In the genomic region with DNA sequence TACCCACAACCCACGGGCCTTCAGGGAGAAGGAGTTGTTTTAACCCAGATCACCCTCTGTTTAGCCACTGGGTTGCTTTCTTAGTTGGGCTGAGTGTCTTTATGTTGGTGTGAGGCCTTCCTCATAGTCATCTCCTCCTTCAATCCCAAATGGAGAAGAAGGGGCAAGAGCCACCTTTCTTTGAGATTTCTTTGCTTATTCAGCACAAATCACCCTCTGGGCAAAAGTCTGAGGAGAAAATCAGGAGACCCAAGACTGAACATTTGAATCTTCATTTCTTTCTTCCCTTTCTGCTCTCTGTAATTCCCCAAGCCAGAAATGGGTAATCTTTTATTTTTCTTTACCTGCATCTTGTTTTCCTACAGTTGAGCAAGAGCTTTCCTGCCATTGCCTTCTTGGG, we compare ENCODE assay signal across 35 cellular contexts.
"Had no signal": no experiment of that assay in that cellular context is flagged by ENCODE, and none has a peak within 500 bp of the region (broad histone marks: within the 10 kb centered on the region; RNA-seq: fewer than 3 reads in every experiment).

No MANE protein-coding gene starts in this region.

- H3K4me3 ChIP-seq: MG63 had no signal

- H3K36me3 ChIP-seq: MG63 had no signal

- H3K27me3 ChIP-seq: MG63 had no signal

- H3K9me3 ChIP-seq: MG63 had no signal

- DNase-seq: Kasumi-1, MG63, MM.1S, MV-4-11, NCI-H1048, NCI-H1092, NCI-H1092 treated with DMSO at 0.1 percent for 48 hours, NCI-H1105, NCI-H1105 treated with DMSO at 0.1 percent for 48 hours, NCI-H1417, NCI-H1417 treated with DMSO at 0.1 percent for 48 hours, NCI-H1436, NCI-H1436 treated with DMSO at 0.1 percent for 48 hours, NCI-H146, NCI-H1694, NCI-H1694 treated with DMSO at 0.1 percent for 48 hours, NCI-H187, NCI-H187 treated with DMSO at 0.1 percent for 48 hours, NCI-H1930, NCI-H2029, NCI-H2029 treated with DMSO at 0.1 percent for 48 hours, NCI-H2081, NCI-H2081 treated with DMSO at 0.1 percent for 48 hours, NCI-H2107, NCI-H2171, NCI-H2171 treated with DMSO at 0.1 percent for 48 hours, NCI-H2227 treated with DMSO at 0.1 percent for 48 hours, NCI-H226, NCI-H345, NCI-H446, NCI-H446 treated with DMSO at 0.1 percent for 48 hours, NCI-H510A, NCI-H510A treated with DMSO at 0.1 percent for 48 hours, NCI-H524, NCI-H524 treated with DMSO at 0.1 percent for 48 hours had no signal
